In the genomic region with DNA sequence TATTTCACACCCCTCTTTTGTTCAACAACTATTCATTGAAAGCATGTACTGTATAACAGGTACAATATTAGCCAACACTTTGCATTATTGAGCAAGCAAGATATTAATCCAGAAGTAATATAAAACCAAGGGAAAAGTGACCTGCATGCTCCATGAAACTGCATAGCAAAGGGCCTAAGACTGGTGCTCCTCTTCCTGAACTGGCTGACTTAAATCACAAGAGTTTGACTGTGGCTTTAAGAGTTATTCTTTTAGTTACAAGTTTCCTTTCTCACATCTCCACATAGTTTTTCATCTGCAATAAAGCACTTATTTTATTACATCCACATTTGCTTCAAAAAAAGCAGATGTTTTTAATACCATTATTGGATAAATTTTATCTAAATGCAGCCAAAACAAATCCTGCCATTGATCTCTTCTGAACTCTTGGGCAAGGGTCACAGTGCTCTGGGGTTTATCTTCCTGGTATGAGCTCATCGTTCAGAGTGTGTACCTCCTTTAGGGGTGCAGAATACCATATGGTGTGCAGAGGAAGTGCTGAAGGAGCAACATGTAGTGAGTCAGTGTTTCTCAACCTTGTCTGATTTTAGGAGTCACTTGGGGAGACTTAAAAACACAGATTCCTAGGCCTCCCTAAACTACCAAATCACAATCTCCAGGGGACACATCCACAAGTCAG, we compare ENCODE assay signal across 18 cellular contexts.
A peak's percentile ranks its signal among the peaks of the same experiment; 100 is the strongest.
DNase-seq lines count a peak whose midpoint lies in the region; ATAC-seq and TF ChIP-seq lines count a peak whose summit lies in the region.
"Had no signal": no experiment of that assay in that cellular context is flagged by ENCODE, and none has a peak within 500 bp of the region (broad histone marks: within the 10 kb centered on the region; RNA-seq: fewer than 3 reads in every experiment).

No MANE protein-coding gene starts in this region.

- TF ChIP-seq CTCF in fibroblast of mammary gland (conservative IDR thresholded peaks at IDR 0.05; ENCODE audit: control insufficient read depth, insufficient read depth, low read depth, low read length) (no peak), omental fat pad (IDR thresholded peaks at IDR 0.05) (no peak)

- H3K4me3 ChIP-seq in SK-N-MC (peak overlapping the region; percentile 3; the same call in 1 of the 2 replicates), fibroblast of mammary gland (ENCODE audit: control insufficient read depth, low read depth, low read length) (no peak overlapping the region)
- H3K4me3 ChIP-seq: vagina had no signal

- peak; percentile 29 for DNase-seq in SKM-1 treated with dmso at 0.1 percent for 144 hours (lab: John Stamatoyannopoulos, UW; ENCODE audit: unreplicated experiment)
- DNase-seq in SKM-1 (lab: John Stamatoyannopoulos, UW; ENCODE audit: unreplicated experiment), result no peak
- DNase-seq in SK-N-MC (ENCODE audit: low read depth, low spot score), result no peak
- DNase-seq in fibroblast of mammary gland (ENCODE audit: low read depth), result peak; percentile 58
- peak; percentile 7 for DNase-seq in smooth muscle cell of the brain vasculature (ENCODE audit: low read depth, low spot score)
- no peak for DNase-seq in stimulated activated naive CD8-positive, alpha-beta T cell treated with anti-CD3 and anti-CD28 coated beads, Interleukin-15, Interleukin-2, amounts not matched to agents 100 U/mL and 50 U/mL, for 24 hours
- DNase-seq in omental fat pad (ENCODE audit: low spot score), result no peak
- DNase-seq: HFFc6, left colon, NCI-H1417 treated with DMSO at 0.1 percent for 48 hours, NCI-H2171, NCI-H526 treated with DMSO at 0.1 percent for 48 hours, SK-N-SH, T-helper 9 cell had no signal

- H3K9me3 ChIP-seq in SK-N-MC (ENCODE audit: low read depth, low read length), result no peaks in the 10 kb centered on the region
- H3K9me3 ChIP-seq: SK-N-SH, vagina had no signal

- no peak for ATAC-seq in stimulated activated naive CD8-positive, alpha-beta T cell treated with anti-CD3 and anti-CD28 coated beads, Interleukin-15, Interleukin-2, amounts not matched to agents 100 U/mL and 50 U/mL, for 24 hours
- ATAC-seq in GM18498 (IDR thresholded peaks at IDR 0.05; ENCODE audit: unreplicated experiment) (no peak), omental fat pad (ENCODE audit: low FRiP score) (no peak)
- ATAC-seq: left colon, Panc1 had no signal

- no peak overlapping the region for H3K27ac ChIP-seq in SK-N-MC
- H3K27ac ChIP-seq: KMS-11, vagina had no signal

- H3K36me3 ChIP-seq in SK-N-MC (ENCODE audit: insufficient read depth, low read length), result no peaks in the 10 kb centered on the region
- H3K36me3 ChIP-seq: vagina had no signal

- no peak overlapping the region for H3K9ac ChIP-seq in SK-N-MC (ENCODE audit: insufficient read length)
- H3K9ac ChIP-seq: KMS-11, SK-N-SH had no signal

Comparison
In these comparisons a context has a peak if more than half of its experiments do, and no peak if none do; other contexts are left out.
1. DNase-seq: peak in SKM-1 treated with dmso at 0.1 percent for 144 hours (single experiment), fibroblast of mammary gland (single experiment) and smooth muscle cell of the brain vasculature (single experiment); none in SKM-1 (single experiment), SK-N-MC (single experiment), stimulated activated naive CD8-positive, alpha-beta T cell treated with anti-CD3 and anti-CD28 coated beads, Interleukin-15, Interleukin-2, amounts not matched to agents 100 U/mL and 50 U/mL, for 24 hours (single experiment) and omental fat pad (single experiment).